ENCODE assay signal across 1 cellular context in the genomic region with DNA sequence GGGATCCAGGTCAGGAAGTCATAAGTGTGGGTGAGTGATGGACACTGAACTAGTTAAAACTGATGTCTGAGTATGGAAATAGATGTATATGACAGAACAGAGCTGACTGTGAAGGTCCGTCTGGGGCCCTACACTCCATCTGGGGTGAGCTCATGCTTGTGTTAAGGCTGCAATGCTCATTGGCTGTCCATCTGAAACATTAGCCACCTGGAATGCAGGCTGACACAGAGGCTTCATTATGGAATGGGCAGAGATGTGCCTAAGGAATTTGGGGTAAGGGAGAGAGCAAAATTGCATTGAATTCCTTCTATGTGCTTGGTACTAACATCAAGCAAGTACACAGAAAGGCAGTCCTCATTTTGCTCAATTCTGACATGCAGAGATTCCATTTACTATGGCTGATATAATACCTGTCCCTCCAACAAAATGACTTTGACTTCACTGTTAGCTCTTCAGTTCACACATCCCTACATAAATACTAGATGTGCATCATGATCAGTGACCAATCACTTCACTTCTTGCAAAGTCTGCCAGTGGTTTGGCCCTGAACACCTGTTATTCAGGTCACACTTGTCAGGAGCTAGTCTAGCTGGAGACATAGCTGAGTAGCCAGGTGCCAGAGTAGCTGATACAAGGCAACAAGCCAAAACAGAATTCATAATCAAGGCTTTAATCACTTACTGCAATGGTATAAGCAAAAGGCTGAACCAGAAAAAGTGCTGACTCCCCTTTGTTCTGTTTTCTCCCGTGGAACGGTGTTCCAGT.
TF ChIP-seq lines count a peak whose summit lies in the region.

No MANE protein-coding gene starts in this region.

TF ChIP-seq in H1, 55 proteins besides CTCF, POLR2A, EP300 and RAD21:
- TF ChIP-seq TEAD4 (IDR thresholded peaks at IDR 0.05; ENCODE audit: low read depth, low read length) = peak; percentile 54; the same call in 1 of the 2 replicates
- TF ChIP-seq RFX5 (IDR thresholded peaks at IDR 0.05; ENCODE audit: borderline replicate concordance, low read depth, low read length) = no peak
- no peak for TF ChIP-seq KDM1A (IDR thresholded peaks at IDR 0.05; ENCODE audit: borderline replicate concordance, low read length)
